21 cellular contexts compared by ENCODE assay signal in the genomic region with DNA sequence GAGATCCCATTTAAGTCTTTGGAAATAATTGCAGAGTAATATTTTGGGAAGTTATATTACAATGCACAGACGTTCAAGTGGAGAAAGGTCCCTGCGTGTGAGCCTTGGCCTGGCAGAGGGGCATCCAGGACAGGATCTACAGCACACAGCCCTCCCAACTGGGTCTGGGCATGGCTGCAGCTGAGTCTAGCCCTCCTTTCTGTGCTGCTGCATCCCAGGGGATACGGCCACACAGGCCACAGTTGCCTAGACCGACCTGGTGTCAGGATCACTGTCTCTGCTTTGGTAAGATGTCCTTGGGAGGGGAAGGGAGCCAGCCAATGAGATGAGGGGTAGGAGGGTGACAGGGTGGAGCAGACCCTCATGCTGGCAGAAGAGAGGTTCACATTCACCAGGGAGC. TPM values are rescaled to one million over a fixed set of nuclear protein-coding genes. Genes with fewer than 3 reads are reported as not detected.
DNase-seq lines count a peak whose midpoint lies in the region; ATAC-seq and TF ChIP-seq lines count a peak whose summit lies in the region.
"Had no signal": no experiment of that assay in that cellular context is flagged by ENCODE, and none has a peak within 500 bp of the region (broad histone marks: within the 10 kb centered on the region; RNA-seq: fewer than 3 reads in every experiment).

No MANE protein-coding gene starts in this region.

- no peak for TF ChIP-seq POLR2A in GM18505 (IDR thresholded peaks at IDR 0.05; ENCODE audit: borderline replicate concordance, extremely low read depth, insufficient read depth, insufficient read length)

- no peak overlapping the region for H3K4me3 ChIP-seq in aorta (ENCODE audit: low read length in 2 of 2)
- H3K4me3 ChIP-seq: Peyer's patch had no signal

- whole genome bisulfite sequencing in aorta, 2 donors: 85 to 87% methylated on average over 4 of the region's 4 CpGs

- H3K36me3 ChIP-seq in aorta (ENCODE audit: control insufficient read depth in 1 of 2, insufficient read depth in 2 of 2, low read length in 1 of 2): no peaks in the 10 kb centered on the region
- H3K36me3 ChIP-seq: BE2C, Peyer's patch had no signal

- no peaks in the 10 kb centered on the region for H3K9me3 ChIP-seq in aorta (ENCODE audit: control insufficient read depth, low read length)
- H3K9me3 ChIP-seq: BE2C had no signal

- intact Hi-C loops in aorta (cut with DNase I): no loop called here

- no peak overlapping the region for H3K4me3 Mint-ChIP-seq in activated naive CD8-positive, alpha-beta T cell
- H3K4me3 Mint-ChIP-seq in activated naive CD8-positive, alpha-beta T cell treated with anti-CD3 and anti-CD28 coated beads, Interleukin-2, amount 50 U/mL, for 24 hours: no peak overlapping the region
- no peak overlapping the region for H3K4me3 Mint-ChIP-seq in activated naive CD8-positive, alpha-beta T cell treated with anti-CD3 and anti-CD28 coated beads for 36 hours
- H3K4me3 Mint-ChIP-seq in naive thymus-derived CD8-positive, alpha-beta T cell: peak overlapping the region in 4 of 10 donors; percentile 4 to 44 (median 22)

- peak overlapping the region; percentile 34 for H3K27ac Mint-ChIP-seq in activated naive CD8-positive, alpha-beta T cell
- H3K27ac Mint-ChIP-seq in activated naive CD8-positive, alpha-beta T cell treated with anti-CD3 and anti-CD28 coated beads, Interleukin-2, amount 50 U/mL, for 24 hours: no peak overlapping the region
- peak overlapping the region; percentile 42 for H3K27ac Mint-ChIP-seq in activated naive CD8-positive, alpha-beta T cell treated with anti-CD3 and anti-CD28 coated beads for 36 hours
- peak overlapping the region in 9 of 10 donors; percentile 43 to 97 (median 73) for H3K27ac Mint-ChIP-seq in naive thymus-derived CD8-positive, alpha-beta T cell

- no peak overlapping the region for H3K27ac ChIP-seq in aorta (ENCODE audit: low read depth in 1 of 2, low read length in 2 of 2)
- H3K27ac ChIP-seq: KMS-11, Peyer's patch had no signal

- H3K9me3 Mint-ChIP-seq in activated naive CD8-positive, alpha-beta T cell (ENCODE audit: low read depth): no peaks in the 10 kb centered on the region
- H3K9me3 Mint-ChIP-seq in activated naive CD8-positive, alpha-beta T cell treated with anti-CD3 and anti-CD28 coated beads, Interleukin-2, amount 50 U/mL, for 24 hours: no peaks in the 10 kb centered on the region
- peaks cover 5% of the 10 kb centered on the region for H3K9me3 Mint-ChIP-seq in activated naive CD8-positive, alpha-beta T cell treated with anti-CD3 and anti-CD28 coated beads for 36 hours
- peaks cover 0 to 6% (median 0%) of the 10 kb centered on the region in 9 donors for H3K9me3 Mint-ChIP-seq in naive thymus-derived CD8-positive, alpha-beta T cell

- H3K27me3 Mint-ChIP-seq in activated naive CD8-positive, alpha-beta T cell: no peaks in the 10 kb centered on the region
- H3K27me3 Mint-ChIP-seq in activated naive CD8-positive, alpha-beta T cell treated with anti-CD3 and anti-CD28 coated beads, Interleukin-2, amount 50 U/mL, for 24 hours: no peaks in the 10 kb centered on the region
- H3K27me3 Mint-ChIP-seq in activated naive CD8-positive, alpha-beta T cell treated with anti-CD3 and anti-CD28 coated beads for 36 hours: no peaks in the 10 kb centered on the region
- no peaks in the 10 kb centered on the region for H3K27me3 Mint-ChIP-seq in naive thymus-derived CD8-positive, alpha-beta T cell

- no peaks in the 10 kb centered on the region for H3K4me1 ChIP-seq in aorta (ENCODE audit: control insufficient read depth in 1 of 2, insufficient read depth in 2 of 2, low read length in 2 of 2)
- H3K4me1 ChIP-seq: Peyer's patch had no signal

- H3K27me3 ChIP-seq in aorta (ENCODE audit: control insufficient read depth in 1 of 2, insufficient read depth in 2 of 2, low read length in 1 of 2): no peaks in the 10 kb centered on the region
- H3K27me3 ChIP-seq: BE2C, Peyer's patch had no signal

- POLR2A ChIA-PET in naive thymus-derived CD8-positive, alpha-beta T cell (lab: Charles Lee): no interaction called here

- no peak for ATAC-seq in activated naive CD8-positive, alpha-beta T cell treated with anti-CD3 and anti-CD28 coated beads, Interleukin-2, amount 50 U/mL, for 24 hours
- no peak for ATAC-seq in naive thymus-derived CD8-positive, alpha-beta T cell
- no peak for ATAC-seq in aorta (ENCODE audit: low FRiP score)
- ATAC-seq in GM18505 (IDR thresholded peaks at IDR 0.05; ENCODE audit: unreplicated experiment): no peak

- DNase-seq in activated naive CD8-positive, alpha-beta T cell treated with anti-CD3 and anti-CD28 coated beads, Interleukin-2, amount 50 U/mL, for 24 hours: no peak
- DNase-seq in activated naive CD8-positive, alpha-beta T cell treated with anti-CD3 and anti-CD28 coated beads for 36 hours: no peak
- no peak for DNase-seq in naive thymus-derived CD8-positive, alpha-beta T cell
- peak; percentile 4 to 62 for DNase-seq in aorta
- DNase-seq in stimulated activated CD4-positive, alpha-beta T cell treated with anti-CD3 and anti-CD28 coated beads, Interleukin-4, amount 100 ng/mL, for 1 hour: no peak
- DNase-seq: BE2C, COR-L47, DMS 273 treated with DMSO at 0.1 percent for 48 hours, DMS79 treated with DMSO at 0.1 percent for 48 hours, H7, IMR-90, MV-4-11, NCI-H1694, NCI-H2081 treated with DMSO at 0.1 percent for 48 hours, NCI-H2171 treated with DMSO at 0.1 percent for 48 hours, NCI-H524 treated with DMSO at 0.1 percent for 48 hours had no signal

- H3K36me3 Mint-ChIP-seq in activated naive CD8-positive, alpha-beta T cell: peaks cover 9% of the 10 kb centered on the region
- peaks cover 4% of the 10 kb centered on the region for H3K36me3 Mint-ChIP-seq in activated naive CD8-positive, alpha-beta T cell treated with anti-CD3 and anti-CD28 coated beads, Interleukin-2, amount 50 U/mL, for 24 hours (ENCODE audit: low read depth)
- H3K36me3 Mint-ChIP-seq in activated naive CD8-positive, alpha-beta T cell treated with anti-CD3 and anti-CD28 coated beads for 36 hours: peaks cover 31% of the 10 kb centered on the region
- H3K36me3 Mint-ChIP-seq in naive thymus-derived CD8-positive, alpha-beta T cell: peaks cover 0 to 46% (median 19%) of the 10 kb centered on the region in 3 donors

- H3K4me1 Mint-ChIP-seq in activated naive CD8-positive, alpha-beta T cell (ENCODE audit: low read depth): peaks cover 70% of the 10 kb centered on the region
- H3K4me1 Mint-ChIP-seq in activated naive CD8-positive, alpha-beta T cell treated with anti-CD3 and anti-CD28 coated beads, Interleukin-2, amount 50 U/mL, for 24 hours: peaks cover 40% of the 10 kb centered on the region
- H3K4me1 Mint-ChIP-seq in activated naive CD8-positive, alpha-beta T cell treated with anti-CD3 and anti-CD28 coated beads for 36 hours: peaks cover 51% of the 10 kb centered on the region
- H3K4me1 Mint-ChIP-seq in naive thymus-derived CD8-positive, alpha-beta T cell: peaks cover 50 to 89% (median 70%) of the 10 kb centered on the region in 4 donors

RNA-seq across cellular contexts. Expression of a gene that starts 46.1 kb away (rescaled TPM):
- total RNA-seq in activated naive CD8-positive, alpha-beta T cell treated with anti-CD3 and anti-CD28 coated beads for 36 hours: 10 to 100 TPM; 29.2 to 34.1 TPM
- 100 to 1,000 TPM; 206 to 216 TPM for total RNA-seq in naive thymus-derived CD8-positive, alpha-beta T cell
- 100 to 1,000 TPM in 1 of 3 donors, 10 to 100 TPM in 2; 75.5 to 164 (median 95.1) TPM for polyA plus RNA-seq in naive thymus-derived CD8-positive, alpha-beta T cell
- 1 to 10 TPM; 2.0 to 2.1 TPM for total RNA-seq in aorta
- 1 to 10 TPM in 1 of 2 donors, under 1 TPM in 1; 0.41 to 1.8 TPM for polyA plus RNA-seq in aorta
- total RNA-seq: OCI-LY7 had no signal

Comparison
In these comparisons a context has a peak if more than half of its experiments do, and no peak if none do; other contexts are left out.
1. DNase-seq: peak in aorta (2 of 2); none in activated naive CD8-positive, alpha-beta T cell treated with anti-CD3 and anti-CD28 coated beads, Interleukin-2, amount 50 U/mL, for 24 hours (single experiment), activated naive CD8-positive, alpha-beta T cell treated with anti-CD3 and anti-CD28 coated beads for 36 hours (single experiment), naive thymus-derived CD8-positive, alpha-beta T cell (0 of 10) and stimulated activated CD4-positive, alpha-beta T cell treated with anti-CD3 and anti-CD28 coated beads, Interleukin-4, amount 100 ng/mL, for 1 hour (single experiment).
2. RNA of a gene that starts 46.1 kb away (total RNA-seq): 206 to 216 TPM in naive thymus-derived CD8-positive, alpha-beta T cell and 29.2 to 34.1 TPM in activated naive CD8-positive, alpha-beta T cell treated with anti-CD3 and anti-CD28 coated beads for 36 hours; 2.0 to 2.1 TPM in aorta; every median in the first group is over 4 times any median in the second.